8 cellular contexts compared by ENCODE assay signal in genomic region chr12:76764856-76765255, GRCh38. TPM values are rescaled to one million over a fixed set of nuclear protein-coding genes. Genes with fewer than 3 reads are reported as not detected.
DNase-seq lines count a peak whose midpoint lies in the region; ATAC-seq and FAIRE-seq lines count a peak whose summit lies in the region.

No MANE protein-coding gene starts in this region.

- no peaks in the 10 kb centered on the region for H3K36me3 Mint-ChIP-seq in activated naive CD8-positive, alpha-beta T cell treated with anti-CD3 and anti-CD28 coated beads, Interleukin-2, amount 10 ng/mL, durations not matched to agents 7 days and 5 days

- peak overlapping the region; percentile 97 for H3K4me3 Mint-ChIP-seq in activated naive CD8-positive, alpha-beta T cell treated with anti-CD3 and anti-CD28 coated beads, Interleukin-2, amount 10 ng/mL, durations not matched to agents 7 days and 5 days

- peaks cover 0 to under 1% (median 0%) of the 10 kb centered on the region in 11 experiments; a peak in 1 of 22 replicates for H3K9me3 ChIP-seq in BLaER1 treated with 17β-estradiol and CSF1 and Interleukin-3, amounts not matched to agents 10 nM and 100 nM (replicated peaks in 1 of 11)
- H3K9me3 ChIP-seq in stomach smooth muscle (ENCODE audit: control insufficient read depth in 2 of 2, low read length in 2 of 2) = no peaks in the 10 kb centered on the region

- H3K27ac ChIP-seq in BLaER1 treated with 17β-estradiol and CSF1 and Interleukin-3, amounts not matched to agents 10 nM and 100 nM = peak overlapping the region; percentile 92 to 98 (median 97)
- peak overlapping the region; percentile 93 for H3K27ac ChIP-seq in stomach smooth muscle (ENCODE audit: low read length)

- H3K36me3 ChIP-seq in BLaER1 treated with 17β-estradiol and CSF1 and Interleukin-3, amounts not matched to agents 10 nM and 100 nM = peaks cover 0 to 24% (median 6%) of the 10 kb centered on the region in 11 experiments; a peak in 10 of 22 replicates
- no peaks in the 10 kb centered on the region for H3K36me3 ChIP-seq in stomach smooth muscle (ENCODE audit: control insufficient read depth in 2 of 2, insufficient read depth in 2 of 2, low read length in 2 of 2)

- H3K9me3 Mint-ChIP-seq in activated naive CD8-positive, alpha-beta T cell treated with anti-CD3 and anti-CD28 coated beads, Interleukin-2, amount 10 ng/mL, durations not matched to agents 7 days and 5 days = no peaks in the 10 kb centered on the region

- FAIRE-seq in HTR-8/SVneo (lab: Jason Lieb, UNC) = peak; percentile 31

- H3K27me3 ChIP-seq in BLaER1 treated with 17β-estradiol and CSF1 and Interleukin-3, amounts not matched to agents 10 nM and 100 nM = no peaks in the 10 kb centered on the region
- H3K27me3 ChIP-seq in stomach smooth muscle (ENCODE audit: control insufficient read depth in 1 of 2, insufficient read depth in 2 of 2, low read length in 2 of 2) = no peaks in the 10 kb centered on the region

- peak overlapping the region; percentile 97 for H3K27ac Mint-ChIP-seq in activated naive CD8-positive, alpha-beta T cell treated with anti-CD3 and anti-CD28 coated beads, Interleukin-2, amount 10 ng/mL, durations not matched to agents 7 days and 5 days

- peaks cover 21% of the 10 kb centered on the region for H3K4me1 Mint-ChIP-seq in activated naive CD8-positive, alpha-beta T cell treated with anti-CD3 and anti-CD28 coated beads, Interleukin-2, amount 10 ng/mL, durations not matched to agents 7 days and 5 days

- H3K27me3 Mint-ChIP-seq in activated naive CD8-positive, alpha-beta T cell treated with anti-CD3 and anti-CD28 coated beads, Interleukin-2, amount 10 ng/mL, durations not matched to agents 7 days and 5 days = peaks cover 7% of the 10 kb centered on the region

- POLR2A ChIA-PET in activated naive CD8-positive, alpha-beta T cell treated with anti-CD3 and anti-CD28 coated beads, Interleukin-2, amount 10 ng/mL, durations not matched to agents 7 days and 5 days (lab: Charles Lee) = no interaction called here

- ATAC-seq in activated naive CD8-positive, alpha-beta T cell treated with anti-CD3 and anti-CD28 coated beads, Interleukin-2, amount 10 ng/mL, durations not matched to agents 7 days and 5 days (ENCODE audit: low read depth) = no peak
- ATAC-seq in HG03097 (IDR thresholded peaks at IDR 0.05; ENCODE audit: low FRiP score, unreplicated experiment) = no peak

- DNase-seq in HTR-8/SVneo (ENCODE audit: insufficient read length, low spot score) = no peak
- DNase-seq in activated naive CD8-positive, alpha-beta T cell treated with anti-CD3 and anti-CD28 coated beads, Interleukin-2, amount 10 ng/mL, durations not matched to agents 7 days and 5 days = no peak
- peak; percentile 57 for DNase-seq in inferior parietal cortex (ENCODE audit: extremely low spot score)
- DNase-seq in SIG-M5 (lab: John Stamatoyannopoulos, UW) = no peak
- no peak for DNase-seq in NCI-H2196 treated with DMSO at 0.1 percent for 48 hours (lab: John Stamatoyannopoulos, UW; ENCODE audit: unreplicated experiment)

- H3K9ac ChIP-seq in BLaER1 treated with 17β-estradiol and CSF1 and Interleukin-3, amounts not matched to agents 10 nM and 100 nM = peak overlapping the region; percentile 93 to 98 (median 97)
- peak overlapping the region; percentile 73 to 95 for H3K9ac ChIP-seq in stomach smooth muscle (ENCODE audit: low read length in 2 of 2)

- H3K4me2 ChIP-seq in BLaER1 treated with 17β-estradiol and CSF1 and Interleukin-3, amounts not matched to agents 10 nM and 100 nM = peak overlapping the region; percentile 80 to 96 (median 92)

- peaks cover 6 to 54% (median 49%) of the 10 kb centered on the region in 11 experiments; a peak in 16 of 22 replicates for H4K20me1 ChIP-seq in BLaER1 treated with 17β-estradiol and CSF1 and Interleukin-3, amounts not matched to agents 10 nM and 100 nM

- H3K4me1 ChIP-seq in BLaER1 treated with 17β-estradiol and CSF1 and Interleukin-3, amounts not matched to agents 10 nM and 100 nM = peaks cover 28 to 57% (median 46%) of the 10 kb centered on the region in 10 experiments
- peaks cover 18% of the 10 kb centered on the region for H3K4me1 ChIP-seq in stomach smooth muscle (ENCODE audit: control insufficient read depth, insufficient read depth, low read length)

- peak overlapping the region; percentile 69 to 91 (median 84) for H3K4me3 ChIP-seq in BLaER1 treated with 17β-estradiol and CSF1 and Interleukin-3, amounts not matched to agents 10 nM and 100 nM
- peak overlapping the region; percentile 70 to 93 for H3K4me3 ChIP-seq in stomach smooth muscle (ENCODE audit: low read length in 2 of 2)

RNA-seq across cellular contexts. Expression of gene ZDHHC17, which starts 0.9 kb away (rescaled TPM):
- total RNA-seq in activated naive CD8-positive, alpha-beta T cell treated with anti-CD3 and anti-CD28 coated beads, Interleukin-2, amount 10 ng/mL, durations not matched to agents 7 days and 5 days = 10 to 100 TPM; 31.7 to 37.4 TPM
